In genomic region chr17:77295410-77295809, GRCh38 we compare ENCODE assay signal across 17 cellular contexts.
DNase-seq lines count a peak whose midpoint lies in the region; ATAC-seq, FAIRE-seq and TF ChIP-seq lines count a peak whose summit lies in the region.
"Had no signal": no experiment of that assay in that cellular context is flagged by ENCODE, and none has a peak within 500 bp of the region (broad histone marks: within the 10 kb centered on the region; RNA-seq: fewer than 3 reads in every experiment).

No MANE protein-coding gene starts in this region.

- peaks cover 16 to 35% of the 10 kb centered on the region in 2 experiments for H3K36me3 ChIP-seq in HepG2 (replicated peaks in 1 of 2; ENCODE audit: control insufficient read depth in 1 of 2, insufficient read depth in 2 of 2, low read length in 2 of 2)
- H3K36me3 ChIP-seq in right lobe of liver, result peaks cover 0 to 6% (median 1%) of the 10 kb centered on the region in 4 donors

- ATAC-seq in HepG2 (no peak; the same call in 2 of the 3 replicates), right lobe of liver (no peak), esophagus mucosa (peak; percentile 7), Right ventricle myocardium superior (ENCODE audit: poor library complexity) (no peak), GM18909 (IDR thresholded peaks at IDR 0.05; ENCODE audit: poor library complexity, unreplicated experiment) (no peak), HG03571 (IDR thresholded peaks at IDR 0.05; ENCODE audit: unreplicated experiment) (no peak)
- ATAC-seq: GM23338 had no signal

- WGBS in HepG2 (ENCODE audit: low lambda C conversion rate), result 95% methylated on average over 10 of the region's 10 CpGs
- WGBS in right lobe of liver (ENCODE audit: insufficient coverage, low coverage, low lambda C conversion rate, missing lambda C conversion rate), result 61% methylated on average over 3 of the region's 10 CpGs

- H3K4me3 Mint-ChIP-seq in activated naive CD4-positive, alpha-beta T cell treated with anti-CD3 and anti-CD28 coated beads for 36 hours, result no peak overlapping the region
- H3K4me3 Mint-ChIP-seq: CD4-positive, alpha-beta memory T cell; GM23338; H9 had no signal

- H3K36me3 Mint-ChIP-seq in activated naive CD4-positive, alpha-beta T cell treated with anti-CD3 and anti-CD28 coated beads for 36 hours (ENCODE audit: low read depth), result no peaks in the 10 kb centered on the region
- H3K36me3 Mint-ChIP-seq: CD4-positive, alpha-beta memory T cell had no signal

- POLR2A ChIA-PET in HepG2 (lab: Yijun Ruan, JAX), result interaction anchor here (9.7 kb wide), 1 partner anchor 10 kb away, joined by 335 read pairs; no protein-coding TSS in a partner anchor

- H3K27ac ChIP-seq in HepG2 (ENCODE audit: extremely low read length, insufficient read depth, low read length) (peak overlapping the region; percentile 21), right lobe of liver (no peak overlapping the region)
- H3K27ac ChIP-seq: 22Rv1, HL-60 had no signal

- H3K9me3 ChIP-seq in HepG2 (ENCODE audit: low read length) (no peaks in the 10 kb centered on the region), right lobe of liver (no peaks in the 10 kb centered on the region)

- no peak overlapping the region for H2AFZ ChIP-seq in HepG2 (ENCODE audit: low read length)
- H2AFZ ChIP-seq: GM23338 had no signal

- no TSS peak for BruUV-seq in HepG2 (replicated peaks; lab: Mats Ljungman, UMichigan)

- H3K4me1 ChIP-seq in HepG2 (ENCODE audit: insufficient read depth, low read length), result peaks cover 79% of the 10 kb centered on the region
- H3K4me1 ChIP-seq in right lobe of liver, result peaks cover 0 to 20% (median 0%) of the 10 kb centered on the region in 4 donors

- no peak overlapping the region for H3K9ac ChIP-seq in HepG2 (ENCODE audit: insufficient read depth, low read depth, low read length)

- H3K27ac Mint-ChIP-seq in activated naive CD4-positive, alpha-beta T cell treated with anti-CD3 and anti-CD28 coated beads for 36 hours, result no peak overlapping the region
- H3K27ac Mint-ChIP-seq: CD4-positive, alpha-beta memory T cell; GM23338 had no signal

- H3K27me3 ChIP-seq in HepG2 (ENCODE audit: control insufficient read depth in 1 of 2, insufficient read depth in 2 of 2, low read length in 2 of 2) (no peaks in the 10 kb centered on the region), right lobe of liver (no peaks in the 10 kb centered on the region)

- no peak for TF ChIP-seq EP300 in HepG2 (IDR thresholded peaks at IDR 0.05; ENCODE audit: low read depth in 2 of 2, low read length in 2 of 2)
- no peak for TF ChIP-seq EP300 in HepG2 (CRISPR knock-in tag; IDR thresholded peaks at IDR 0.05; ENCODE audit: borderline replicate concordance)

- CTCF ChIA-PET in HepG2 (lab: Yijun Ruan, JAX; ENCODE audit: low intra/inter-chr PET ratio, low total read pairs), result no interaction called here
- CTCF ChIA-PET in activated naive CD4-positive, alpha-beta T cell treated with anti-CD3 and anti-CD28 coated beads for 36 hours (lab: Charles Lee), result no interaction called here

- H3K4me2 ChIP-seq in HepG2 (ENCODE audit: low read depth, low read length), result no peak overlapping the region
- H3K4me2 ChIP-seq: GM23338 had no signal

- no peak for FAIRE-seq in HepG2 (lab: Jason Lieb, UNC)
- FAIRE-seq: GM12891 had no signal

- no peak for TF ChIP-seq CTCF in HepG2 (CRISPR knock-in tag; IDR thresholded peaks at IDR 0.05)
- TF ChIP-seq CTCF in right lobe of liver (IDR thresholded peaks at IDR 0.05), result no peak
- no peak for TF ChIP-seq CTCF in NB4 (IDR thresholded peaks at IDR 0.05; ENCODE audit: low read depth, low read length)

- no peaks in the 10 kb centered on the region for H3K4me1 Mint-ChIP-seq in activated naive CD4-positive, alpha-beta T cell treated with anti-CD3 and anti-CD28 coated beads for 36 hours (ENCODE audit: low read depth)

- peaks cover 34% of the 10 kb centered on the region for H4K20me1 ChIP-seq in HepG2 (ENCODE audit: insufficient read depth, low read length)

- peaks cover 92% of the 10 kb centered on the region for H3K79me2 ChIP-seq in HepG2 (ENCODE audit: insufficient read depth, low read length)

- DNase-seq in HepG2 (ENCODE audit: low spot score) (no peak), right lobe of liver (no peak), NB4 (ENCODE audit: low read depth) (peak; percentile 47), Right ventricle myocardium superior (no peak)
- DNase-seq in activated naive CD4-positive, alpha-beta T cell treated with anti-CD3 and anti-CD28 coated beads for 36 hours, result no peak
- DNase-seq: AML-193; C1 segment of cervical spinal cord; CD4-positive, alpha-beta memory T cell; DMS79; H9 had no signal

- H3K4me3 ChIP-seq in HepG2 (replicated peaks in 1 of 3; ENCODE audit: insufficient read depth in 1 of 3, low read depth in 2 of 3, low read length in 3 of 3) (no peak overlapping the region), right lobe of liver (no peak overlapping the region), NB4 (ENCODE audit: low read depth, low read length) (no peak overlapping the region)
- H3K4me3 ChIP-seq: GM23338 had no signal

- no peak for TF ChIP-seq RAD21 in HepG2 (CRISPR knock-in tag; IDR thresholded peaks at IDR 0.05)

- in situ Hi-C loops in HepG2 (cut with HindIII; ENCODE audit: extremely low pct_ligation_motif_present, low pct_unique_long_range_greater_than_20kb), result no loop called here

- intact Hi-C loops in HepG2 (cut with micrococcal nuclease; ENCODE audit: unreplicated experiment), result no loop called here
- intact Hi-C loops in right lobe of liver (cut with DNase I), result no loop called here
- intact Hi-C loops in activated naive CD4-positive, alpha-beta T cell treated with anti-CD3 and anti-CD28 coated beads for 36 hours (cut with micrococcal nuclease), result no loop called here
- intact Hi-C loops in Right ventricle myocardium superior (cut with DNase I), result no loop called here

- TF ChIP-seq POLR2A in HepG2 (IDR thresholded peaks at IDR 0.05; ENCODE audit: insufficient read depth in 1 of 2, low read depth in 2 of 2, low read length in 2 of 2) (no peak), right lobe of liver (IDR thresholded peaks at IDR 0.05) (no peak), NB4 (IDR thresholded peaks at IDR 0.05; ENCODE audit: extremely low read depth, insufficient read length) (no peak)

- H3K9me3 Mint-ChIP-seq in activated naive CD4-positive, alpha-beta T cell treated with anti-CD3 and anti-CD28 coated beads for 36 hours, result no peaks in the 10 kb centered on the region
- H3K9me3 Mint-ChIP-seq: GM23338, H9 had no signal

- H3K27me3 Mint-ChIP-seq in activated naive CD4-positive, alpha-beta T cell treated with anti-CD3 and anti-CD28 coated beads for 36 hours (ENCODE audit: low read depth), result no peaks in the 10 kb centered on the region
- H3K27me3 Mint-ChIP-seq: CD4-positive, alpha-beta memory T cell had no signal

TF ChIP-seq in HepG2, 621 proteins besides CTCF, POLR2A, EP300 and RAD21 (continues in another document):
- TF ChIP-seq ZNF607 (CRISPR knock-in tag; IDR thresholded peaks at IDR 0.05; ENCODE audit: borderline replicate concordance) (no peak), ZNF354B (CRISPR knock-in tag; IDR thresholded peaks at IDR 0.05) (no peak), ZNF891 (CRISPR knock-in tag; IDR thresholded peaks at IDR 0.05) (0 out of 2 replicates have a peak, but pooled peaks have one; percentile 34), ZNF768 (CRISPR knock-in tag; IDR thresholded peaks at IDR 0.05) (0 out of 2 replicates have a peak, but pooled peaks have one; percentile 24), ZNF430 (CRISPR knock-in tag; IDR thresholded peaks at IDR 0.05) (no peak), NR0B2 (CRISPR knock-in tag; IDR thresholded peaks at IDR 0.05) (0 out of 2 replicates have a peak, but pooled peaks have one; percentile 35), MAFG (CRISPR knock-in tag; IDR thresholded peaks at IDR 0.05) (no peak), NPAS2 (CRISPR knock-in tag; IDR thresholded peaks at IDR 0.05; ENCODE audit: borderline replicate concordance) (no peak), KDM4B (CRISPR knock-in tag; IDR thresholded peaks at IDR 0.05) (no peak), TEF (CRISPR knock-in tag; IDR thresholded peaks at IDR 0.05) (no peak), KDM2A (CRISPR knock-in tag; IDR thresholded peaks at IDR 0.05; ENCODE audit: borderline replicate concordance, low read depth) (no peak)
